In genomic region chr3:59575113-59576001, GRCh38 we compare ENCODE assay signal across 9 cellular contexts.
A peak's percentile ranks its signal among the peaks of the same experiment; 100 is the strongest.
DNase-seq lines count a peak whose midpoint lies in the region; ATAC-seq, FAIRE-seq and TF ChIP-seq lines count a peak whose summit lies in the region.
"Had no signal": no experiment of that assay in that cellular context is flagged by ENCODE, and none has a peak within 500 bp of the region (broad histone marks: within the 10 kb centered on the region; RNA-seq: fewer than 3 reads in every experiment).

No MANE protein-coding gene starts in this region.

- DNase-seq in COLO668 (lab: John Stamatoyannopoulos, UW; ENCODE audit: unreplicated experiment) (peak; percentile 78), GM20000 (ENCODE audit: low spot score) (peak; percentile 66), HTR-8/SVneo (ENCODE audit: insufficient read length, low spot score) (peak; percentile 68), NT2/D1 (ENCODE audit: low read depth, low spot score) (peak; percentile 75), erythroblast (lab: John Stamatoyannopoulos, UW) (peak; percentile 49 to 72), naive B cell (peak; percentile 65)
- DNase-seq in activated CD8-positive, alpha-beta memory T cell treated with anti-CD3 and anti-CD28 coated beads, Interleukin-2, amount 50 U/mL, for 24 hours (ENCODE audit: extremely low read depth) = peak; percentile 76
- DNase-seq in stimulated activated CD8-positive, alpha-beta memory T cell treated with anti-CD3 and anti-CD28 coated beads, Interleukin-7, amount 100 ng/mL, for 4 hours (ENCODE audit: low read depth in 2 of 2) = peak; percentile 72 to 79

- H3K27me3 Mint-ChIP-seq in naive B cell = no peaks in the 10 kb centered on the region

- peak; percentile 41 to 64 for ATAC-seq in naive B cell (ENCODE audit: low read depth in 2 of 2)

- no peak for FAIRE-seq in HTR-8/SVneo (lab: Jason Lieb, UNC)
- FAIRE-seq: TTC549 had no signal

- H3K27ac Mint-ChIP-seq in naive B cell = peak overlapping the region in 1 of 6 donors; percentile 29

- H3K36me3 ChIP-seq in NT2/D1 (ENCODE audit: insufficient read depth, insufficient read length, low read length) = no peaks in the 10 kb centered on the region

- H3K36me3 Mint-ChIP-seq in naive B cell = no peaks in the 10 kb centered on the region

- no peaks in the 10 kb centered on the region for H3K9me3 Mint-ChIP-seq in naive B cell

- H3K4me3 ChIP-seq in NT2/D1 (ENCODE audit: insufficient read length, low read depth) = no peak overlapping the region

- TF ChIP-seq POLR2A in erythroblast (IDR thresholded peaks at IDR 0.05; ENCODE audit: low read length) = no peak

- no peaks in the 10 kb centered on the region for H3K9me3 ChIP-seq in NT2/D1 (ENCODE audit: insufficient read depth, low read length)

- H3K4me1 Mint-ChIP-seq in naive B cell = peaks cover 0 to 2% (median 0%) of the 10 kb centered on the region in 3 donors

- H3K27me3 ChIP-seq in NT2/D1 (ENCODE audit: insufficient read depth, insufficient read length) = no peaks in the 10 kb centered on the region

- peak overlapping the region; percentile 0 for H3K9ac ChIP-seq in NT2/D1 (ENCODE audit: insufficient read length, low read depth)

- peaks cover 3% of the 10 kb centered on the region for H3K4me1 ChIP-seq in NT2/D1 (ENCODE audit: insufficient read depth, insufficient read length)

- no peak overlapping the region for H3K4me3 Mint-ChIP-seq in naive B cell

- peak; percentile 91 for TF ChIP-seq CTCF in GM20000 (IDR thresholded peaks at IDR 0.05; ENCODE audit: extremely low read depth, missing control alignments)
